Comparison of ENCODE assay signal across 13 cellular contexts in the genomic region with DNA sequence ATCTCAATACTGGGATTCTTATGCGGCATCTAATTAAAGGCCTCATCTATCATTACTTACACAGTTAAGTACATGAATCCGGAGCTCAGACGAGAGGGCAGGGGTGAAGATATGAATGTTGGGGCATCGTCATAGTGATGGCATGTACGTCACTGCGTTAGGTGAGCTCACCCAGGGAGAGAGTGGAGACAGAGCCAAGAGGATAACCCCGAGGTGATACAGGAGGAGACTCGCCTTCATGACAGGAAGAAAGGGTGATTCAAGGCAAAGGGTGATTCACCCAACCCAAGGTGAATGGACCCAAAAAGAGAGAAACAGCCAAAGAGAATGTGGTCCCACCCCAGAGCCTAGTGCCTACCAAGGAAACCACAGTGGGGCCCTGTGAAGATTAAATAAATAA.
A peak's percentile ranks its signal among the peaks of the same experiment; 100 is the strongest.
DNase-seq lines count a peak whose midpoint lies in the region; ATAC-seq and TF ChIP-seq lines count a peak whose summit lies in the region.
"Had no signal": no experiment of that assay in that cellular context is flagged by ENCODE, and none has a peak within 500 bp of the region (broad histone marks: within the 10 kb centered on the region; RNA-seq: fewer than 3 reads in every experiment).

No MANE protein-coding gene starts in this region.

- H2AK9ac ChIP-seq in IMR-90 (replicated peaks; ENCODE audit: low read depth, low read length, poor library complexity) = no peak overlapping the region

- no peak overlapping the region for H2BK120ac ChIP-seq in IMR-90 (ENCODE audit: low read depth, low read length)

- no peak overlapping the region for H4K91ac ChIP-seq in IMR-90 (ENCODE audit: insufficient read depth, low read depth, low read length)

- H3K27ac ChIP-seq in IMR-90 (ENCODE audit: insufficient read depth, low read length) (no peak overlapping the region), gastrocnemius medialis (peak overlapping the region; percentile 81 to 90 (median 85))

- POLR2A ChIA-PET in IMR-90 (lab: Charles Lee; ENCODE audit: unreplicated experiment) = no interaction called here

- H4K8ac ChIP-seq in IMR-90 (ENCODE audit: low read depth in 2 of 2, low read length in 2 of 2) = no peak overlapping the region

- no peak for ATAC-seq in IMR-90 (ENCODE audit: low read depth)
- ATAC-seq in gastrocnemius medialis = no peak
- no peak for ATAC-seq in activated T-cell treated with anti-CD3 and anti-CD28 coated beads, Interleukin-2, amount 50 U/mL, for 4 hours
- ATAC-seq: Panc1, SK-N-SH treated with all-trans-retinoic acid at 6 μM for 48 hours had no signal

- H3K4me3 Mint-ChIP-seq in activated T-cell treated with anti-CD3 and anti-CD28 coated beads, Interleukin-2, amount 50 U/mL, for 4 hours = no peak overlapping the region

- H3K4me3 ChIP-seq in IMR-90 (ENCODE audit: insufficient read depth, low read depth, low read length) (no peak overlapping the region), epithelial cell of esophagus (ENCODE audit: low read length) (no peak overlapping the region), gastrocnemius medialis (no peak overlapping the region)

- no peaks in the 10 kb centered on the region for H3K4me1 Mint-ChIP-seq in activated T-cell treated with anti-CD3 and anti-CD28 coated beads, Interleukin-2, amount 50 U/mL, for 4 hours (ENCODE audit: low read depth)

- in situ Hi-C loops in IMR-90 (cut with MboI; ENCODE audit: low sequenced_read_pairs) = no loop called here
- in situ Hi-C loops in gastrocnemius medialis (cut with MboI; ENCODE audit: low sequenced_read_pairs in 4 of 4) = no loop called here

- no peak overlapping the region for H4K5ac ChIP-seq in IMR-90 (ENCODE audit: low read depth, low read length)

- H3K36me3 ChIP-seq in IMR-90 (ENCODE audit: control insufficient read depth, insufficient read depth, low read length) = peaks cover 12% of the 10 kb centered on the region
- H3K36me3 ChIP-seq in gastrocnemius medialis = no peaks in the 10 kb centered on the region

- no peaks in the 10 kb centered on the region; the same call in 1 of the 2 replicates for H3K9me3 ChIP-seq in IMR-90 (ENCODE audit: control insufficient read depth, insufficient read depth, low read length)
- no peaks in the 10 kb centered on the region for H3K9me3 ChIP-seq in gastrocnemius medialis

- H3K36me3 Mint-ChIP-seq in activated T-cell treated with anti-CD3 and anti-CD28 coated beads, Interleukin-2, amount 50 U/mL, for 4 hours (ENCODE audit: insufficient read depth) = no peaks in the 10 kb centered on the region

- H3K9me1 ChIP-seq in IMR-90 (ENCODE audit: insufficient read depth, low read length) = no peaks in the 10 kb centered on the region

- no peak overlapping the region for H3K4me2 ChIP-seq in IMR-90 (ENCODE audit: low read depth, low read length)

- H2BK5ac ChIP-seq in IMR-90 (ENCODE audit: low read depth, low read length, poor library complexity, severe bottlenecking) = no peak overlapping the region

- CTCF ChIA-PET in IMR-90 (lab: Yijun Ruan, JAX) = no interaction called here

- H3K4me1 ChIP-seq in IMR-90 (ENCODE audit: control insufficient read depth, insufficient read depth, low read length) (peaks cover 2% of the 10 kb centered on the region; the same call in 1 of the 2 replicates), gastrocnemius medialis (peaks cover 29 to 52% of the 10 kb centered on the region in 2 donors)

- H3K9me3 Mint-ChIP-seq in activated T-cell treated with anti-CD3 and anti-CD28 coated beads, Interleukin-2, amount 50 U/mL, for 4 hours = no peaks in the 10 kb centered on the region

- TF ChIP-seq CTCF in IMR-90 (conservative IDR thresholded peaks at IDR 0.05; ENCODE audit: low read depth, low read length) = no peak
- TF ChIP-seq CTCF in epithelial cell of esophagus (IDR thresholded peaks at IDR 0.05; ENCODE audit: insufficient read depth, low read depth, low read length, missing control alignments) = no peak
- no peak for TF ChIP-seq CTCF in gastrocnemius medialis (IDR thresholded peaks at IDR 0.05 in 4 of 5, conservative IDR thresholded peaks at IDR 0.05 in 1 of 5)

- H3K18ac ChIP-seq in IMR-90 (ENCODE audit: low read depth, low read length) = no peak overlapping the region

- DNase-seq in IMR-90 (peak; percentile 40), RPMI7951 (ENCODE audit: low read depth) (peak; percentile 67), epithelial cell of esophagus (ENCODE audit: low read depth) (peak; percentile 91), gastrocnemius medialis (no peak), SW480 (ENCODE audit: low spot score) (no peak)
- DNase-seq in stimulated activated CD4-positive, alpha-beta T cell treated with anti-CD3 and anti-CD28 coated beads, Interleukin-15, amount 100 ng/mL, for 24 hours = no peak
- no peak for DNase-seq in activated T-cell treated with anti-CD3 and anti-CD28 coated beads, Interleukin-2, amount 50 U/mL, for 4 hours
- DNase-seq: H7, NCI-H1417 treated with DMSO at 0.1 percent for 48 hours, NCI-H1930, NCI-H510A had no signal

- no TSS peak for BruUV-seq in IMR-90 (replicated peaks; lab: Mats Ljungman, UMichigan)

- no peak overlapping the region for H3K4ac ChIP-seq in IMR-90 (ENCODE audit: low read depth, low read length)

- H3K9ac ChIP-seq in IMR-90 (ENCODE audit: low read depth, low read length) = no peak overlapping the region

- H3K27me3 ChIP-seq in IMR-90 (ENCODE audit: control insufficient read depth, insufficient read depth, low read length) (no peaks in the 10 kb centered on the region), gastrocnemius medialis (no peaks in the 10 kb centered on the region)

- dilution Hi-C loops in IMR-90 (cut with HindIII; ENCODE audit: low sequenced_read_pairs, unreplicated experiment) = no loop called here

- H2BK20ac ChIP-seq in IMR-90 (ENCODE audit: low read depth, low read length) = no peak overlapping the region; the same call in 1 of the 2 replicates

- no peaks in the 10 kb centered on the region for H3K79me1 ChIP-seq in IMR-90 (ENCODE audit: low read depth in 1 of 2, low read length in 2 of 2)

- H2AFZ ChIP-seq in IMR-90 (replicated peaks; ENCODE audit: low read length, poor library complexity) = no peak overlapping the region

- H4K20me1 ChIP-seq in IMR-90 (ENCODE audit: insufficient read depth, low read length) = no peaks in the 10 kb centered on the region

- TF ChIP-seq RAD21 in IMR-90 (IDR thresholded peaks at IDR 0.05; ENCODE audit: low read length) = no peak

- no peak overlapping the region for H3K56ac ChIP-seq in IMR-90 (ENCODE audit: extremely low read depth, insufficient read depth, low read length)

- no peak for TF ChIP-seq POLR2A in IMR-90 (IDR thresholded peaks at IDR 0.05; ENCODE audit: low read depth, low read length)
- no peak for TF ChIP-seq POLR2A in gastrocnemius medialis (IDR thresholded peaks at IDR 0.05)

- H2BK15ac ChIP-seq in IMR-90 (ENCODE audit: low read depth, low read length) = no peak overlapping the region

- no peak overlapping the region for H3K14ac ChIP-seq in IMR-90 (replicated peaks; ENCODE audit: low read depth, low read length)

- H3K23ac ChIP-seq in IMR-90 (ENCODE audit: low read depth, low read length) = no peak overlapping the region

- intact Hi-C loops in IMR-90 (cut with micrococcal nuclease) (no loop called here), gastrocnemius medialis (cut with DNase I; ENCODE audit: low total_unique reads) (no loop called here)

- H3K27me3 Mint-ChIP-seq in activated T-cell treated with anti-CD3 and anti-CD28 coated beads, Interleukin-2, amount 50 U/mL, for 4 hours (ENCODE audit: low read depth) = peaks cover 2% of the 10 kb centered on the region

- no peak overlapping the region for H2AK5ac ChIP-seq in IMR-90 (ENCODE audit: low read depth, low read length)

- no CpG with 5 or more reads among the region's 8 CpGs for WGBS in IMR-90 (ENCODE audit: extremely low coverage in 2 of 2, insufficient read length in 1 of 2), 2 experiments

TF ChIP-seq in IMR-90, 13 proteins besides CTCF, POLR2A, EP300 and RAD21:
- TF ChIP-seq SMC3 (IDR thresholded peaks at IDR 0.05; ENCODE audit: low read depth, low read length) (no peak), MXI1 (IDR thresholded peaks at IDR 0.05; ENCODE audit: borderline replicate concordance, low read depth, low read length) (no peak), FOS (IDR thresholded peaks at IDR 0.05; ENCODE audit: low read depth, low read length) (no peak), RCOR1 (IDR thresholded peaks at IDR 0.05; ENCODE audit: insufficient replicate concordance, low read length) (no peak), CHD1 (IDR thresholded peaks at IDR 0.05; ENCODE audit: low read depth, low read length) (no peak)

Comparison
In these comparisons a context has a peak if more than half of its experiments do, and no peak if none do; other contexts are left out.
1. DNase-seq: peak in IMR-90 (single experiment), RPMI7951 (single experiment) and epithelial cell of esophagus (single experiment); none in gastrocnemius medialis (0 of 2), stimulated activated CD4-positive, alpha-beta T cell treated with anti-CD3 and anti-CD28 coated beads, Interleukin-15, amount 100 ng/mL, for 24 hours (single experiment), SW480 (single experiment) and activated T-cell treated with anti-CD3 and anti-CD28 coated beads, Interleukin-2, amount 50 U/mL, for 4 hours (single experiment).